In genomic region chrX:15206306-15206705, GRCh38 we compare ENCODE assay signal across 19 cellular contexts.
DNase-seq lines count a peak whose midpoint lies in the region; ATAC-seq, FAIRE-seq and TF ChIP-seq lines count a peak whose summit lies in the region.
"Had no signal": no experiment of that assay in that cellular context is flagged by ENCODE, and none has a peak within 500 bp of the region (broad histone marks: within the 10 kb centered on the region; RNA-seq: fewer than 3 reads in every experiment).

No MANE protein-coding gene starts in this region.

- POLR2A ChIA-PET in K562 (lab: Yijun Ruan, JAX) = interaction anchor here (0.6 kb wide), 1 partner anchor 34 kb away, joined by 3 read pairs; no protein-coding TSS in a partner anchor
- POLR2A ChIA-PET in CD4-positive, alpha-beta memory T cell (lab: Charles Lee; ENCODE audit: partially characterized antibody) = interaction anchor here (1.2 kb wide), 1 partner anchor 49 kb away, joined by 3 read pairs; no protein-coding TSS in a partner anchor

- H3K27ac Mint-ChIP-seq in CD4-positive, alpha-beta memory T cell = peak overlapping the region in 2 of 7 donors; percentile 6 to 13
- H3K27ac Mint-ChIP-seq: activated CD8-positive, alpha-beta memory T cell treated with anti-CD3 and anti-CD28 coated beads, Interleukin-2, amount 10 ng/mL, durations not matched to agents 7 days and 5 days had no signal

- H3K4me1 ChIP-seq in K562 (replicated peaks in 1 of 2; ENCODE audit: control insufficient read depth in 2 of 2, insufficient read depth in 2 of 2, low read length in 2 of 2) = no peaks in the 10 kb centered on the region
- peaks cover 41% of the 10 kb centered on the region for H3K4me1 ChIP-seq in CD4-positive, alpha-beta memory T cell (ENCODE audit: insufficient read depth, low read length)
- H3K4me1 ChIP-seq: ascending aorta, vagina had no signal

- intact Hi-C loops in K562 (cut with micrococcal nuclease) = no loop called here
- intact Hi-C loops in CD4-positive, alpha-beta memory T cell (cut with micrococcal nuclease) = no loop called here

- no TSS peak for BruUV-seq in K562 (replicated peaks; lab: Mats Ljungman, UMichigan)

- no peaks in the 10 kb centered on the region for H3K36me3 ChIP-seq in K562 (ENCODE audit: control insufficient read depth, insufficient read depth, low read length)
- no peaks in the 10 kb centered on the region for H3K36me3 ChIP-seq in CD4-positive, alpha-beta memory T cell (ENCODE audit: insufficient read depth, low read length)
- H3K36me3 ChIP-seq: ascending aorta, vagina had no signal

- TF ChIP-seq EP300 in K562 (IDR thresholded peaks at IDR 0.05; ENCODE audit: low read length) = no peak

- no peaks in the 10 kb centered on the region for H4K20me1 ChIP-seq in K562 (replicated peaks; ENCODE audit: control insufficient read depth, insufficient read depth, low read length)

- no peak for TF ChIP-seq RAD21 in K562 (CRISPR knock-in tag; conservative IDR thresholded peaks at IDR 0.05 in 1 of 2, IDR thresholded peaks at IDR 0.05 in 1 of 2)

- CTCF ChIA-PET in K562 (lab: Yijun Ruan, JAX; ENCODE audit: low intra/inter-chr PET ratio) = no interaction called here
- CTCF ChIA-PET in CD4-positive, alpha-beta memory T cell (lab: Charles Lee; ENCODE audit: partially characterized antibody) = no interaction called here

- no peak overlapping the region for H3K4me3 ChIP-seq in K562
- H3K4me3 ChIP-seq in CD4-positive, alpha-beta memory T cell (ENCODE audit: low read length in 2 of 2) = no peak overlapping the region
- H3K4me3 ChIP-seq: ascending aorta, vagina had no signal

- WGBS in K562 (ENCODE audit: insufficient coverage, low coverage, missing lambda C conversion rate) = 0% methylated on average over 1 of the region's 1 CpG

- in situ Hi-C loops in K562 (cut with MboI) = no loop called here

- no peak for TF ChIP-seq POLR2A in K562 (conservative IDR thresholded peaks at IDR 0.05)

- H3K36me3 Mint-ChIP-seq in CD4-positive, alpha-beta memory T cell = no peaks in the 10 kb centered on the region

- no peak for FAIRE-seq in K562 (lab: Jason Lieb, UNC)

- DNase-seq in COR-L47 (lab: John Stamatoyannopoulos, UW) (peak; percentile 55), NCI-H1105 (lab: John Stamatoyannopoulos, UW) (peak; percentile 69), NCI-H2196 (lab: John Stamatoyannopoulos, UW; ENCODE audit: unreplicated experiment) (peak; percentile 63), K562 (ENCODE audit: extremely low read depth in 1 of 4, low spot score in 3 of 4) (peak in 1 of 4 experiments; percentile 5), D341Med (ENCODE audit: low spot score) (no peak), OCI-M2 (lab: John Stamatoyannopoulos, UW; ENCODE audit: unreplicated experiment) (no peak)
- DNase-seq in CD4-positive, alpha-beta memory T cell = no peak
- DNase-seq: activated CD4-positive, CD25-positive, alpha-beta regulatory T cell treated with anti-CD3 and anti-CD28 coated beads, Interleukin-2, amount 50 U/mL, for 72 hours; activated CD8-positive, alpha-beta memory T cell treated with anti-CD3 and anti-CD28 coated beads, Interleukin-2, amount 10 ng/mL, durations not matched to agents 7 days and 5 days; activated gamma-delta T cell treated with Interleukin-2 at 50 U/mL for 16 hours; islet precursor cell; KBM-7; mesenchymal stem cell had no signal

- H3K4me2 ChIP-seq in K562 (ENCODE audit: insufficient read depth, low read length) = no peak overlapping the region

- H3K9me3 ChIP-seq in K562 (replicated peaks; ENCODE audit: control insufficient read depth, insufficient read depth, low read depth, low read length) = no peaks in the 10 kb centered on the region
- no peaks in the 10 kb centered on the region for H3K9me3 ChIP-seq in CD4-positive, alpha-beta memory T cell (ENCODE audit: control insufficient read depth in 1 of 2, low read length in 2 of 2)
- H3K9me3 ChIP-seq: ascending aorta, vagina had no signal

- H3K4me1 Mint-ChIP-seq in CD4-positive, alpha-beta memory T cell = peaks cover 30 to 57% (median 39%) of the 10 kb centered on the region in 4 donors
- H3K4me1 Mint-ChIP-seq: neural crest cell had no signal

- H3K79me2 ChIP-seq in K562 (ENCODE audit: control insufficient read depth, insufficient read depth, low read length) = no peaks in the 10 kb centered on the region

- no peak overlapping the region for H3K9ac ChIP-seq in K562 (ENCODE audit: insufficient read depth in 1 of 2, low read depth in 2 of 2, low read length in 2 of 2)

- TF ChIP-seq CTCF in K562 (IDR thresholded peaks at IDR 0.05 in 2 of 3, conservative IDR thresholded peaks at IDR 0.05 in 1 of 3; ENCODE audit: insufficient read depth in 2 of 3, low read depth in 1 of 3, low read length in 3 of 3) = no peak

- no peaks in the 10 kb centered on the region for H3K9me1 ChIP-seq in K562 (ENCODE audit: control insufficient read depth, insufficient read depth, low read length)

- no peaks in the 10 kb centered on the region for H3K27me3 Mint-ChIP-seq in CD4-positive, alpha-beta memory T cell

- H3K27me3 ChIP-seq in K562 (ENCODE audit: control insufficient read depth in 2 of 2, insufficient read depth in 2 of 2, low read length in 2 of 2) = no peaks in the 10 kb centered on the region
- H3K27me3 ChIP-seq in CD4-positive, alpha-beta memory T cell (ENCODE audit: insufficient read depth, low read length) = no peaks in the 10 kb centered on the region
- H3K27me3 ChIP-seq: ascending aorta, vagina had no signal

- H3K9me3 Mint-ChIP-seq in CD4-positive, alpha-beta memory T cell = peaks cover 0 to under 1% (median 0%) of the 10 kb centered on the region in 8 donors

- no peak overlapping the region for H3K27ac ChIP-seq in K562 (ENCODE audit: extremely low read depth, low read depth, low read length)
- H3K27ac ChIP-seq in CD4-positive, alpha-beta memory T cell (ENCODE audit: low read depth, low read length) = no peak overlapping the region
- H3K27ac ChIP-seq: ascending aorta, HL-60, RWPE1, vagina had no signal

- peak overlapping the region in 1 of 8 donors; percentile 27 for H3K4me3 Mint-ChIP-seq in CD4-positive, alpha-beta memory T cell
- H3K4me3 Mint-ChIP-seq: activated CD8-positive, alpha-beta memory T cell treated with anti-CD3 and anti-CD28 coated beads, Interleukin-2, amount 10 ng/mL, durations not matched to agents 7 days and 5 days; neural crest cell had no signal

- ATAC-seq in K562 (no peak), GM21619 (IDR thresholded peaks at IDR 0.05; ENCODE audit: unreplicated experiment) (no peak)
- ATAC-seq: activated CD8-positive, alpha-beta memory T cell treated with anti-CD3 and anti-CD28 coated beads, Interleukin-2, amount 10 ng/mL, durations not matched to agents 7 days and 5 days had no signal

- no peak overlapping the region for H2AFZ ChIP-seq in K562 (ENCODE audit: low read depth, low read length)

TF ChIP-seq in K562, 482 proteins besides CTCF, POLR2A, EP300 and RAD21:
- TF ChIP-seq TEAD4 (IDR thresholded peaks at IDR 0.05; ENCODE audit: low read length) (peak; percentile 16; the same call in 1 of the 2 replicates), TEAD4 (CRISPR knock-in tag; IDR thresholded peaks at IDR 0.05; ENCODE audit: borderline replicate concordance) (no peak), NFIC (IDR thresholded peaks at IDR 0.05) (peak; percentile 51), ZC3H11A (IDR thresholded peaks at IDR 0.05; ENCODE audit: low read depth, low read length) (no peak)
TF ChIP-seq in K562: peak in this region for 2.

Comparison
In these comparisons a context has a peak if more than half of its experiments do, and no peak if none do; other contexts are left out.
1. DNase-seq: peak in COR-L47 (single experiment), NCI-H1105 (single experiment) and NCI-H2196 (single experiment); none in D341Med (single experiment), OCI-M2 (single experiment) and CD4-positive, alpha-beta memory T cell (0 of 5).